1 cellular context compared by ENCODE assay signal in genomic region chr4:155578219-155578618, GRCh38.
TF ChIP-seq lines count a peak whose summit lies in the region.

No MANE protein-coding gene starts in this region.

TF ChIP-seq in SK-N-SH treated with all-trans-retinoic acid at 6 μM for 48 hours, 23 proteins besides CTCF, POLR2A, EP300 and RAD21 (continued from another document):
- TF ChIP-seq TCF4 (CRISPR knock-in tag; IDR thresholded peaks at IDR 0.05; ENCODE audit: borderline replicate concordance) (no peak), SNAI2 (CRISPR knock-in tag; IDR thresholded peaks at IDR 0.05) (peak; percentile 87; the same call in 1 of the 2 replicates), OSR1 (CRISPR knock-in tag; IDR thresholded peaks at IDR 0.05) (no peak), ZNF565 (CRISPR knock-in tag; conservative IDR thresholded peaks at IDR 0.05; ENCODE audit: low read depth) (no peak)
- TF ChIP-seq, protein P1, sequence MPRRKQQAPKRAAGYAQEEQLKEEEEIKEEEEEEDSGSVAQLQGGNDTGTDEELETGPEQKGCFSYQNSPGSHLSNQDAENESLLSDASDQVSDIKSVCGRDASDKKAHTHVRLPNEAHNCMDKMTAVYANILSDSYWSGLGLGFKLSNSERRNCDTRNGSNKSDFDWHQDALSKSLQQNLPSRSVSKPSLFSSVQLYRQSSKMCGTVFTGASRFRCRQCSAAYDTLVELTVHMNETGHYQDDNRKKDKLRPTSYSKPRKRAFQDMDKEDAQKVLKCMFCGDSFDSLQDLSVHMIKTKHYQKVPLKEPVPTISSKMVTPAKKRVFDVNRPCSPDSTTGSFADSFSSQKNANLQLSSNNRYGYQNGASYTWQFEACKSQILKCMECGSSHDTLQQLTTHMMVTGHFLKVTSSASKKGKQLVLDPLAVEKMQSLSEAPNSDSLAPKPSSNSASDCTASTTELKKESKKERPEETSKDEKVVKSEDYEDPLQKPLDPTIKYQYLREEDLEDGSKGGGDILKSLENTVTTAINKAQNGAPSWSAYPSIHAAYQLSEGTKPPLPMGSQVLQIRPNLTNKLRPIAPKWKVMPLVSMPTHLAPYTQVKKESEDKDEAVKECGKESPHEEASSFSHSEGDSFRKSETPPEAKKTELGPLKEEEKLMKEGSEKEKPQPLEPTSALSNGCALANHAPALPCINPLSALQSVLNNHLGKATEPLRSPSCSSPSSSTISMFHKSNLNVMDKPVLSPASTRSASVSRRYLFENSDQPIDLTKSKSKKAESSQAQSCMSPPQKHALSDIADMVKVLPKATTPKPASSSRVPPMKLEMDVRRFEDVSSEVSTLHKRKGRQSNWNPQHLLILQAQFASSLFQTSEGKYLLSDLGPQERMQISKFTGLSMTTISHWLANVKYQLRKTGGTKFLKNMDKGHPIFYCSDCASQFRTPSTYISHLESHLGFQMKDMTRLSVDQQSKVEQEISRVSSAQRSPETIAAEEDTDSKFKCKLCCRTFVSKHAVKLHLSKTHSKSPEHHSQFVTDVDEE (CRISPR knock-in tag; IDR thresholded peaks at IDR 0.05) = peak; percentile 36; the same call in 1 of the 2 replicates
